10 cellular contexts compared by ENCODE assay signal in the genomic region with DNA sequence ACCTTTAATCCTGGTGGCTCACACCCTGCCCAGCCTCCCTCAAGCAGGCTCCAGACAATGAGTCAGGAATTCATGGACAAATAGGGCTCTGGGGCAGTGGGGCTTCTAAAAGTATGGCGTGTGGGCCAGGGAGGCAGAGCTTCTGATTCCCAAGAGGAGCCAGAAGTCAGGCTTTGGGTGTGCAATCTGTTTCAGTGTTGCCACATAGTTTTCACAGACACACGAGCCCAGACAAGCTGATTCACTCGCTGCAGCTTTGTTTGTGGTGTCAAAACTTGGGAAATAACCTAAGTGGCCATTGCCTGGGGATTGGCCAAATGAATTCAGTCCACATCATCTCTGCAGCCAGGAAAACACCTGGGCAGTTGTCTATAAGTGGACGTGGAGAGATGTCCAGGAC. TPM values are rescaled to one million over a fixed set of nuclear protein-coding genes. Genes with fewer than 3 reads are reported as not detected.
DNase-seq lines count a peak whose midpoint lies in the region; ATAC-seq and TF ChIP-seq lines count a peak whose summit lies in the region.
"Had no signal": no experiment of that assay in that cellular context is flagged by ENCODE, and none has a peak within 500 bp of the region (broad histone marks: within the 10 kb centered on the region; RNA-seq: fewer than 3 reads in every experiment).

No MANE protein-coding gene starts in this region.

- peak overlapping the region; percentile 93 to 98 (median 95) for H3K27ac Mint-ChIP-seq in CD14-positive monocyte

- H3K4me1 Mint-ChIP-seq in CD14-positive monocyte: peaks cover 52% of the 10 kb centered on the region

- DNase-seq in CD14-positive monocyte (ENCODE audit: low spot score): peak; percentile 89
- peak; percentile 52 for DNase-seq in NOMO-1 treated with DMSO at 0.1 percent for 48 hours (lab: John Stamatoyannopoulos, UW; ENCODE audit: unreplicated experiment)
- peak; percentile 95 for DNase-seq in epithelial cell of proximal tubule (ENCODE audit: low read depth)
- DNase-seq in omental fat pad (ENCODE audit: low spot score): no peak
- no peak for DNase-seq in GM13977 (ENCODE audit: low spot score)
- no peak for DNase-seq in GM10248 (ENCODE audit: extremely low spot score)
- DNase-seq: amygdala, RPMI8226 had no signal

- POLR2A ChIA-PET in GM10248 (lab: Yijun Ruan, JAX): no interaction called here

- H3K4me3 ChIP-seq in epithelial cell of proximal tubule (ENCODE audit: low read depth, low read length): no peak overlapping the region

- H3K4me3 Mint-ChIP-seq in CD14-positive monocyte: no peak overlapping the region

- ATAC-seq in omental fat pad (ENCODE audit: low FRiP score) (peak; percentile 84), GM18858 (IDR thresholded peaks at IDR 0.05; ENCODE audit: unreplicated experiment) (no peak), GM18519 (IDR thresholded peaks at IDR 0.05; ENCODE audit: low FRiP score, unreplicated experiment) (no peak)

- intact Hi-C loops in CD14-positive monocyte (cut with micrococcal nuclease): loop anchor here in 1 of 2 donors (1.0 kb wide), 1 partner anchor 25 kb away; no protein-coding TSS in a partner anchor

- TF ChIP-seq CTCF in CD14-positive monocyte (IDR thresholded peaks at IDR 0.05): no peak
- no peak for TF ChIP-seq CTCF in epithelial cell of proximal tubule (conservative IDR thresholded peaks at IDR 0.05; ENCODE audit: low read depth, low read length)
- no peak for TF ChIP-seq CTCF in omental fat pad (IDR thresholded peaks at IDR 0.05)
- TF ChIP-seq CTCF in GM13977 (IDR thresholded peaks at IDR 0.05; ENCODE audit: extremely low read depth, insufficient read depth, missing control alignments): no peak
- TF ChIP-seq CTCF in GM10248 (IDR thresholded peaks at IDR 0.05; ENCODE audit: control extremely low read depth, extremely low read depth, low read depth, missing control alignments): no peak

- H3K27me3 Mint-ChIP-seq in CD14-positive monocyte (ENCODE audit: low read depth in 3 of 3): peaks cover 0 to 2% (median 0%) of the 10 kb centered on the region in 3 donors

- in situ Hi-C loops in GM13977 (cut with MboI; ENCODE audit: low pct_unique_long_range_greater_than_20kb, low sequenced_read_pairs, unreplicated experiment): no loop called here

- CTCF ChIA-PET in GM10248 (lab: Yijun Ruan, JAX): interaction anchor here (1.1 to 1.8 kb wide), 3 partner anchors 9 to 165 kb away, joined by 3 to 5 read pairs (median 5); a partner anchor contains a TSS

- H3K36me3 Mint-ChIP-seq in CD14-positive monocyte: peaks cover 49 to 76% of the 10 kb centered on the region in 2 donors

- H3K9me3 Mint-ChIP-seq in CD14-positive monocyte: no peaks in the 10 kb centered on the region

RNA-seq across cellular contexts. Expression of a gene that starts 9.2 kb away (rescaled TPM):
- 10 to 100 TPM; 19.6 to 25.2 TPM for polyA plus RNA-seq in CD14-positive monocyte
- total RNA-seq in epithelial cell of proximal tubule (43.2 and 46.6 TPM in 2 replicates), omental fat pad (10 to 100 TPM; 20.8 to 61.5 (median 29.0) TPM)

RNA-seq across cellular contexts. Expression of a gene that starts 31.4 kb away (rescaled TPM):
- 10 to 100 TPM; 62.2 to 95.5 TPM for polyA plus RNA-seq in CD14-positive monocyte
- total RNA-seq in epithelial cell of proximal tubule (109 and 112 TPM in 2 replicates), omental fat pad (100 to 1,000 TPM in 1 of 4 donors, 10 to 100 TPM in 3; 63.2 to 100 (median 72.6) TPM)

RNA-seq across cellular contexts. Expression of a gene that starts 46.3 kb away (rescaled TPM):
- 10 to 100 TPM; 52.4 to 80.8 TPM for polyA plus RNA-seq in CD14-positive monocyte
- 24.9 and 27.1 TPM in 2 replicates for total RNA-seq in epithelial cell of proximal tubule
- total RNA-seq in omental fat pad: 100 to 1,000 TPM; 158 to 345 (median 227) TPM

Comparison
In these comparisons a context has a peak if more than half of its experiments do, and no peak if none do; other contexts are left out.
1. DNase-seq: peak in CD14-positive monocyte (single experiment), NOMO-1 treated with DMSO at 0.1 percent for 48 hours (single experiment) and epithelial cell of proximal tubule (single experiment); none in omental fat pad (single experiment), GM13977 (single experiment) and GM10248 (single experiment).